ENCODE assay signal across 14 cellular contexts in the genomic region with DNA sequence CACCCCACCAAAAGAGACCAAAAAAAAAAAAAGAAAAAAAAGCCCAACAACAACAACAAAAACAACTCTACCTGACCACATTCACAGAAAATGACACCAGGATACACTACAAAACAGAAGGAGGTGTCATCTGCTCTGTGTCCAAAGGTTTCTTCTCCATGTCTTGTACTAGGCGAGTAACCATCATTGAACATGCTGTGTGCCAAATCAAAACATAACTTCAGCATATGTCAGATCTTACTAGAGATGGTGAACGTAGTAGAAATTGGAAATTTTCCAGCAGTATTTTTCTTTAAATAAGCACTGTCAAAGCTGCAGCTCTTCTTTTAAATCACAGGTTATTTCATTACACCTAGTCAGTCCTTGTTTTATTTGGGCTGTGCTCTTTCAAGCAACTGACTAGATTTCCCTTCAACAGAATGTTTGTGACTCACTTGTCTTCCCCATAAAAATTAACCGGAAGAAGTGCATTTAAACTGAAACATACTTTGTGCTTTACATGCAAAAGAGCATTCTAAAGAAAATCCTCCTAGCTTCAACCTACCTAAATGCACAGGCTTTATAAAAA. TPM values are rescaled to one million over a fixed set of nuclear protein-coding genes. Genes with fewer than 3 reads are reported as not detected.
A peak's percentile ranks its signal among the peaks of the same experiment; 100 is the strongest.
DNase-seq lines count a peak whose midpoint lies in the region; ATAC-seq and TF ChIP-seq lines count a peak whose summit lies in the region.
"Had no signal": no experiment of that assay in that cellular context is flagged by ENCODE, and none has a peak within 500 bp of the region (broad histone marks: within the 10 kb centered on the region; RNA-seq: fewer than 3 reads in every experiment).

No MANE protein-coding gene starts in this region.

- peaks cover 46% of the 10 kb centered on the region for H3K36me3 Mint-ChIP-seq in activated CD4-positive, alpha-beta T cell treated with anti-CD3 and anti-CD28 coated beads, Interleukin-2, amount 10 ng/mL, durations not matched to agents 7 days and 5 days (ENCODE audit: low read depth)
- peaks cover 70% of the 10 kb centered on the region for H3K36me3 Mint-ChIP-seq in nephron progenitor cell (ENCODE audit: low read depth)

- H2AFZ ChIP-seq in Loucy (ENCODE audit: low read length) (no peak overlapping the region), mammary epithelial cell (ENCODE audit: low read depth, low read length) (no peak overlapping the region)

- H3K9me3 ChIP-seq in Loucy (ENCODE audit: insufficient read depth, low read depth, low read length) (no peaks in the 10 kb centered on the region), mammary epithelial cell (replicated peaks; ENCODE audit: insufficient read depth, low read length) (no peaks in the 10 kb centered on the region)
- H3K9me3 ChIP-seq: BLaER1, prostate gland, vagina had no signal

- no peak overlapping the region for H3K9ac ChIP-seq in Loucy (ENCODE audit: low read depth, low read length, poor library complexity, severe bottlenecking)
- no peak overlapping the region for H3K9ac ChIP-seq in mammary epithelial cell (ENCODE audit: insufficient read depth, low read length)
- H3K9ac ChIP-seq: BLaER1 had no signal

- BruUV-seq in mammary epithelial cell (replicated peaks; lab: Mats Ljungman, UMichigan): TSS peak; percentile 13

- POLR2A ChIA-PET in activated CD4-positive, alpha-beta T cell treated with anti-CD3 and anti-CD28 coated beads, Interleukin-2, amount 10 ng/mL, durations not matched to agents 7 days and 5 days (lab: Charles Lee): no interaction called here

- H3K4me1 ChIP-seq in Loucy (ENCODE audit: insufficient read depth, low read length, poor library complexity, severe bottlenecking) (peaks cover 16% of the 10 kb centered on the region), mammary epithelial cell (ENCODE audit: insufficient read depth, low read length) (peaks cover 33% of the 10 kb centered on the region)
- H3K4me1 ChIP-seq: BLaER1, prostate gland had no signal

- TF ChIP-seq CTCF in Loucy (conservative IDR thresholded peaks at IDR 0.05; ENCODE audit: low read length) (no peak), mammary epithelial cell (conservative IDR thresholded peaks at IDR 0.05 in 1 of 2, IDR thresholded peaks at IDR 0.05 in 1 of 2; ENCODE audit: extremely low read depth in 1 of 2, insufficient read depth in 1 of 2, low read depth in 1 of 2, low read length in 2 of 2) (no peak), nephron progenitor cell (IDR thresholded peaks at IDR 0.05) (no peak)

- peak overlapping the region; percentile 66 for H3K27ac Mint-ChIP-seq in activated CD4-positive, alpha-beta T cell treated with anti-CD3 and anti-CD28 coated beads, Interleukin-2, amount 10 ng/mL, durations not matched to agents 7 days and 5 days
- peak overlapping the region; percentile 10 for H3K27ac Mint-ChIP-seq in nephron progenitor cell

- H3K79me2 ChIP-seq in Loucy (ENCODE audit: insufficient read depth, low read length) (peaks cover 92% of the 10 kb centered on the region), mammary epithelial cell (ENCODE audit: insufficient read depth, low read length) (peaks cover 94% of the 10 kb centered on the region)

- no peak for ATAC-seq in GM21526 (IDR thresholded peaks at IDR 0.05; ENCODE audit: low FRiP score, unreplicated experiment)
- ATAC-seq: left ventricle myocardium superior had no signal

- H3K4me3 Mint-ChIP-seq in activated CD4-positive, alpha-beta T cell treated with anti-CD3 and anti-CD28 coated beads, Interleukin-2, amount 10 ng/mL, durations not matched to agents 7 days and 5 days: no peak overlapping the region
- H3K4me3 Mint-ChIP-seq in nephron progenitor cell: no peak overlapping the region

- WGBS in mammary epithelial cell (ENCODE audit: low coverage, missing lambda C conversion rate): 74% methylated on average over 3 of the region's 3 CpGs

- H3F3A ChIP-seq in Loucy (ENCODE audit: low read depth): no peaks in the 10 kb centered on the region; the same call in 1 of the 2 replicates

- dilution Hi-C loops in mammary epithelial cell (cut with HindIII; ENCODE audit: low sequenced_read_pairs): no loop called here

- no peaks in the 10 kb centered on the region for H3K27me3 Mint-ChIP-seq in activated CD4-positive, alpha-beta T cell treated with anti-CD3 and anti-CD28 coated beads, Interleukin-2, amount 10 ng/mL, durations not matched to agents 7 days and 5 days
- H3K27me3 Mint-ChIP-seq in nephron progenitor cell (ENCODE audit: low read depth, poor library complexity): no peaks in the 10 kb centered on the region

- peak overlapping the region; percentile 21 for H3K4me2 ChIP-seq in Loucy (ENCODE audit: low read depth, low read length, poor library complexity, severe bottlenecking)
- peak overlapping the region; percentile 17 for H3K4me2 ChIP-seq in mammary epithelial cell (ENCODE audit: insufficient read depth, low read depth, low read length)
- H3K4me2 ChIP-seq: BLaER1 had no signal

- no peaks in the 10 kb centered on the region for H3K9me2 ChIP-seq in Loucy (replicated peaks; ENCODE audit: low read depth, low read length)

- no peak overlapping the region for H3K4me3 ChIP-seq in Loucy (ENCODE audit: low read length, poor library complexity, severe bottlenecking)
- H3K4me3 ChIP-seq in mammary epithelial cell (replicated peaks in 1 of 3; ENCODE audit: insufficient read depth in 1 of 3, low read depth in 2 of 3, low read length in 3 of 3): no peak overlapping the region
- H3K4me3 ChIP-seq: BLaER1, prostate gland, vagina had no signal

- H3K36me3 ChIP-seq in Loucy (ENCODE audit: insufficient read depth, low read length) (peaks cover 66% of the 10 kb centered on the region; the same call in 1 of the 2 replicates), mammary epithelial cell (ENCODE audit: insufficient read depth, low read length) (peaks cover 12% of the 10 kb centered on the region)
- H3K36me3 ChIP-seq: prostate gland had no signal

- in situ Hi-C loops in mammary epithelial cell (cut with MboI; ENCODE audit: low sequenced_read_pairs in 2 of 2): no loop called here

- intact Hi-C loops in mammary epithelial cell (cut with micrococcal nuclease): no loop called here

- H3K27ac ChIP-seq in mammary epithelial cell (ENCODE audit: insufficient read depth, low read depth, low read length): no peak overlapping the region
- H3K27ac ChIP-seq: BLaER1, prostate gland, vagina had no signal

- H4K20me1 ChIP-seq in Loucy (ENCODE audit: insufficient read depth, low read length, poor library complexity, severe bottlenecking) (peaks cover 86% of the 10 kb centered on the region), mammary epithelial cell (ENCODE audit: insufficient read depth, low read length) (no peaks in the 10 kb centered on the region)

- H3K4me1 Mint-ChIP-seq in activated CD4-positive, alpha-beta T cell treated with anti-CD3 and anti-CD28 coated beads, Interleukin-2, amount 10 ng/mL, durations not matched to agents 7 days and 5 days: peaks cover 41% of the 10 kb centered on the region
- peaks cover 5% of the 10 kb centered on the region for H3K4me1 Mint-ChIP-seq in nephron progenitor cell

- H3K9me3 Mint-ChIP-seq in activated CD4-positive, alpha-beta T cell treated with anti-CD3 and anti-CD28 coated beads, Interleukin-2, amount 10 ng/mL, durations not matched to agents 7 days and 5 days: no peaks in the 10 kb centered on the region
- H3K9me3 Mint-ChIP-seq in nephron progenitor cell: no peaks in the 10 kb centered on the region

- no peak for DNase-seq in activated CD4-positive, alpha-beta T cell treated with anti-CD3 and anti-CD28 coated beads, Interleukin-2, amount 10 ng/mL, durations not matched to agents 7 days and 5 days
- DNase-seq in activated CD4-positive, alpha-beta T cell treated with anti-CD3 and anti-CD28 coated beads for 1 hour: no peak
- DNase-seq in mammary epithelial cell (peak; percentile 50), nephron progenitor cell (no peak), iPS-NIHi7 (ENCODE audit: extremely low spot score) (no peak), T-helper 9 cell (no peak)
- DNase-seq: activated gamma-delta T cell, left ventricle myocardium superior, NCI-H526 had no signal

- no peaks in the 10 kb centered on the region for H3K27me3 ChIP-seq in Loucy (ENCODE audit: insufficient read depth, low read length, poor library complexity, severe bottlenecking)
- no peaks in the 10 kb centered on the region for H3K27me3 ChIP-seq in mammary epithelial cell (ENCODE audit: insufficient read depth, low read length)
- H3K27me3 ChIP-seq: BLaER1, vagina had no signal

- CTCF ChIA-PET in activated CD4-positive, alpha-beta T cell treated with anti-CD3 and anti-CD28 coated beads, Interleukin-2, amount 10 ng/mL, durations not matched to agents 7 days and 5 days (lab: Charles Lee): interaction anchor here (1.5 kb wide), 1 partner anchor 603 kb away, joined by 3 read pairs; the partner anchor contains the start of gene STAG1
- CTCF ChIA-PET in mammary epithelial cell (lab: Charles Lee; ENCODE audit: low non-redundant PET): no interaction called here

RNA-seq across cellular contexts. Expression of gene MSL2, which starts 46.5 kb away (rescaled TPM):
- 10 to 100 TPM; 62.1 to 69.2 TPM for total RNA-seq in activated CD4-positive, alpha-beta T cell treated with anti-CD3 and anti-CD28 coated beads, Interleukin-2, amount 10 ng/mL, durations not matched to agents 7 days and 5 days
- total RNA-seq in mammary epithelial cell: 10 to 100 TPM; 15.2 to 20.7 TPM
- polyA plus RNA-seq in mammary epithelial cell: 9.3 TPM
- polyA minus RNA-seq in mammary epithelial cell: 37.2 TPM
